In genomic region chr3:42801784-42802183, GRCh38 we compare ENCODE assay signal across 1 cellular context.
TF ChIP-seq lines count a peak whose summit lies in the region.

No MANE protein-coding gene starts in this region.

TF ChIP-seq in SK-N-SH, 30 proteins besides CTCF, POLR2A, EP300 and RAD21 (continued from another document):
- TF ChIP-seq FOXM1 (IDR thresholded peaks at IDR 0.05; ENCODE audit: low read depth) (no peak), GATA2 (CRISPR knock-in tag; IDR thresholded peaks at IDR 0.05) (no peak), RCOR1 (IDR thresholded peaks at IDR 0.05; ENCODE audit: low read length) (no peak), NFIC (IDR thresholded peaks at IDR 0.05; ENCODE audit: borderline replicate concordance) (no peak), FOSL2 (IDR thresholded peaks at IDR 0.05; ENCODE audit: borderline replicate concordance, low read depth) (no peak), RFX5 (IDR thresholded peaks at IDR 0.05; ENCODE audit: low read length) (no peak), USF1 (IDR thresholded peaks at IDR 0.05; ENCODE audit: borderline replicate concordance, low read depth) (no peak), ZBTB33 (IDR thresholded peaks at IDR 0.05; ENCODE audit: borderline replicate concordance, low read depth) (no peak), REST (IDR thresholded peaks at IDR 0.05; ENCODE audit: low read depth, low read length) (no peak), POLR2AphosphoS5 (IDR thresholded peaks at IDR 0.05; ENCODE audit: low read depth, low read length) (no peak), ELF1 (IDR thresholded peaks at IDR 0.05) (no peak), GABPA (IDR thresholded peaks at IDR 0.05; ENCODE audit: low read depth) (no peak)
TF ChIP-seq in SK-N-SH: peak in this region for 0.
